9 cellular contexts compared by ENCODE assay signal in genomic region chr10:80536361-80536835, GRCh38. TPM values are rescaled to one million over a fixed set of nuclear protein-coding genes. Genes with fewer than 3 reads are reported as not detected.
DNase-seq lines count a peak whose midpoint lies in the region; ATAC-seq and TF ChIP-seq lines count a peak whose summit lies in the region.
"Had no signal": no experiment of that assay in that cellular context is flagged by ENCODE, and none has a peak within 500 bp of the region (broad histone marks: within the 10 kb centered on the region; RNA-seq: fewer than 3 reads in every experiment).

No MANE protein-coding gene starts in this region.

- WGBS in esophagus muscularis mucosa = 80% methylated on average over 17 of the region's 17 CpGs
- WGBS in psoas muscle, 3 donors = 76 to 89% (median 81%) methylated on average over 16 to 17 of the region's 17 CpGs

- peak overlapping the region; percentile 91 for H2AFZ ChIP-seq in SU-DHL-6 (ENCODE audit: low read depth, low read length, severe bottlenecking)

- TF ChIP-seq EP300 in esophagus muscularis mucosa (IDR thresholded peaks at IDR 0.05) = no peak

- H3K27ac ChIP-seq in SU-DHL-6 (ENCODE audit: low read depth, low read length) (no peak overlapping the region), esophagus muscularis mucosa (replicated peaks in 1 of 4) (peak overlapping the region in 3 of 4 donors; percentile 30 to 62 (median 42)), psoas muscle (no peak overlapping the region)

- ATAC-seq in psoas muscle (peak in 1 of 4 donors; percentile 8), HG03045 (IDR thresholded peaks at IDR 0.05; ENCODE audit: unreplicated experiment) (no peak), HG03039 (IDR thresholded peaks at IDR 0.05; ENCODE audit: unreplicated experiment) (no peak)

- intact Hi-C loops in esophagus muscularis mucosa (cut with DNase I) (no loop called here), psoas muscle (cut with DNase I) (no loop called here)

- H3K4me1 ChIP-seq in ES-I3 (ENCODE audit: insufficient read depth, low read length) (no peaks in the 10 kb centered on the region), esophagus muscularis mucosa (peaks cover 7 to 12% (median 9%) of the 10 kb centered on the region in 4 donors), psoas muscle (no peaks in the 10 kb centered on the region)

- no peaks in the 10 kb centered on the region for H3K9me3 ChIP-seq in ES-I3 (ENCODE audit: control insufficient read depth, insufficient read depth, low read length)
- no peaks in the 10 kb centered on the region for H3K9me3 ChIP-seq in SU-DHL-6 (ENCODE audit: insufficient read depth, low read length)
- no peaks in the 10 kb centered on the region for H3K9me3 ChIP-seq in esophagus muscularis mucosa
- H3K9me3 ChIP-seq in psoas muscle = no peaks in the 10 kb centered on the region

- no peaks in the 10 kb centered on the region for H3K9me2 ChIP-seq in SU-DHL-6 (replicated peaks; ENCODE audit: insufficient read depth, low read length)

- H3K79me2 ChIP-seq in SU-DHL-6 (ENCODE audit: insufficient read depth, low read length) = no peaks in the 10 kb centered on the region

- no peak for DNase-seq in esophagus muscularis mucosa (ENCODE audit: extremely low spot score)
- no peak for DNase-seq in psoas muscle
- no peak for DNase-seq in NCI-H1105 (lab: John Stamatoyannopoulos, UW)
- DNase-seq in stimulated activated CD4-positive, alpha-beta T cell treated with anti-CD3 and anti-CD28 coated beads, Interleukin-4, amount 100 ng/mL, for 24 hours = no peak
- DNase-seq: kidney glomerular epithelial cell had no signal

- no peaks in the 10 kb centered on the region for H4K20me1 ChIP-seq in SU-DHL-6 (ENCODE audit: low read depth, low read length)

- H3F3A ChIP-seq in SU-DHL-6 (ENCODE audit: insufficient read depth) = no peaks in the 10 kb centered on the region

- H3K4me3 ChIP-seq in SU-DHL-6 (ENCODE audit: insufficient read depth, low read length, poor library complexity, severe bottlenecking) (peak overlapping the region; percentile 9), esophagus muscularis mucosa (peak overlapping the region; percentile 49 to 60 (median 54)), psoas muscle (peak overlapping the region; percentile 60)

- H3K36me3 ChIP-seq in ES-I3 (ENCODE audit: insufficient read depth, low read length) = no peaks in the 10 kb centered on the region
- H3K36me3 ChIP-seq in SU-DHL-6 (ENCODE audit: low read length) = no peaks in the 10 kb centered on the region
- no peaks in the 10 kb centered on the region for H3K36me3 ChIP-seq in esophagus muscularis mucosa
- H3K36me3 ChIP-seq in psoas muscle (ENCODE audit: insufficient read depth in 1 of 2, low read depth in 1 of 2) = no peaks in the 10 kb centered on the region

- TF ChIP-seq POLR2A in esophagus muscularis mucosa (IDR thresholded peaks at IDR 0.05; ENCODE audit: low read depth) = no peak

- H3K27me3 ChIP-seq in SU-DHL-6 (ENCODE audit: low read length) = no peaks in the 10 kb centered on the region
- no peaks in the 10 kb centered on the region for H3K27me3 ChIP-seq in esophagus muscularis mucosa
- H3K27me3 ChIP-seq in psoas muscle (ENCODE audit: insufficient read depth in 3 of 3, low read length in 2 of 3) = peaks cover 0 to 3% (median 0%) of the 10 kb centered on the region in 3 donors

- no peak for TF ChIP-seq CTCF in SU-DHL-6 (IDR thresholded peaks at IDR 0.05; ENCODE audit: insufficient read depth, low read length, poor library complexity, severe bottlenecking)
- no peak for TF ChIP-seq CTCF in esophagus muscularis mucosa (IDR thresholded peaks at IDR 0.05)
- no peak for TF ChIP-seq CTCF in psoas muscle (IDR thresholded peaks at IDR 0.05)

- H3K4me2 ChIP-seq in SU-DHL-6 (ENCODE audit: low read depth, low read length, poor library complexity, severe bottlenecking) = peak overlapping the region; percentile 41

- H3K9ac ChIP-seq in ES-I3 (ENCODE audit: low read depth, low read length) (peak overlapping the region; percentile 44; the same call in 1 of the 2 replicates), SU-DHL-6 (ENCODE audit: low read length) (peak overlapping the region; percentile 47)

RNA-seq across cellular contexts. Expression of gene SH2D4B, which starts 1.3 kb away (rescaled TPM):
- under 1 TPM in 2 of 4 donors, not detected in 2; 0.26 to 0.42 TPM for total RNA-seq in esophagus muscularis mucosa
- not detected for total RNA-seq in psoas muscle
- under 1 TPM in 1 of 3 donors, not detected in 2; 0.01 TPM for polyA plus RNA-seq in psoas muscle

Comparison
In these comparisons a context has a peak if more than half of its experiments do, and no peak if none do; other contexts are left out.
1. H3K27ac ChIP-seq: peak in esophagus muscularis mucosa (3 of 4); none in SU-DHL-6 (single experiment) and psoas muscle (single experiment).
2. H3K4me3 ChIP-seq: peak in every context shown above with its lines; median percentile 60 in psoas muscle; 54 in esophagus muscularis mucosa; 9 in SU-DHL-6.